Comparison of ENCODE assay signal across 8 cellular contexts in the genomic region with DNA sequence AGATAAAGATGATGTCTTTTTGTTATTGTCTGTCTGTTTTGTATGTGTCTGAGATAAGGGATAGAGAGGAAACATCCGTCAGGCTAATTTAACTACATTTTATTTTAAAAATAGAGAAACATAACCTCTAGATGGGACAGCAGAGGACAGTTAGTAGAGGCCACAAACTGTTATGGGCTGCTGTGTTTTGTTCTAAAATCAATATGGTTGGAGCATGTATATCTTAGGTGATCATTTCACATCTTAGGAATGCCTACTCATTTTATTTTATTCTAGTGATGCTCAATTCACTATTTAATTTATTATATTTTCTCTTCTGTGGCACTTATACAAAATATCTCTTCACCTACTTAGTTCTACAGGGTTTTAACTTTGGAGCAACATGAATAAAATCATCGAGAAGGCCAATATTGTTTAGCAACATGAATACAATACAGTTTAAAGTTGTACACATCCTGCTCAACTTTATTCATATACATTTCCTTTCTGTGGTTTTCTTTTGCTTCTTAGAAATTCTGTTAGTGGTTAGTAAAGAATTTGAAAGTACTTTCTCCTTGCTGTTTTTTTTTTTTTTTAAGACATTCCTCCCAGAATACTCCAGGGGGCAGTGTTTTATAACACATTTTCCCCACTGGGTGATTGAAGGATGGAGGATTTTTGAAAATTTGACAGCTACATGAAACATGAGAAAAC.
DNase-seq lines count a peak whose midpoint lies in the region; ATAC-seq, FAIRE-seq and TF ChIP-seq lines count a peak whose summit lies in the region.

No MANE protein-coding gene starts in this region.

- in situ Hi-C loops in Caki2 (cut with HindIII; ENCODE audit: low pct_unique_long_range_greater_than_20kb, low sequenced_read_pairs) = no loop called here

- no peaks in the 10 kb centered on the region for H3K27me3 Mint-ChIP-seq in activated T-helper 17 cell treated with anti-CD3 and anti-CD28 coated beads, Interleukin-2, amount 50 U/mL, for 72 hours

- no peak overlapping the region for H3K27ac Mint-ChIP-seq in activated T-helper 17 cell treated with anti-CD3 and anti-CD28 coated beads, Interleukin-2, amount 50 U/mL, for 72 hours

- H3K4me3 Mint-ChIP-seq in activated T-helper 17 cell treated with anti-CD3 and anti-CD28 coated beads, Interleukin-2, amount 50 U/mL, for 72 hours = peak overlapping the region; percentile 35

- peak; percentile 67 for TF ChIP-seq RAD21 in Ishikawa (IDR thresholded peaks at IDR 0.05; ENCODE audit: low read depth)

- H3K4me1 Mint-ChIP-seq in activated T-helper 17 cell treated with anti-CD3 and anti-CD28 coated beads, Interleukin-2, amount 50 U/mL, for 72 hours = peaks cover 11% of the 10 kb centered on the region

- H3K36me3 Mint-ChIP-seq in activated T-helper 17 cell treated with anti-CD3 and anti-CD28 coated beads, Interleukin-2, amount 50 U/mL, for 72 hours (ENCODE audit: low read depth) = no peaks in the 10 kb centered on the region

- TF ChIP-seq EP300 in Ishikawa (IDR thresholded peaks at IDR 0.05; ENCODE audit: borderline replicate concordance) = no peak

- DNase-seq in Caki2 (ENCODE audit: low read depth) (peak; percentile 43), activated gamma-delta T cell treated with Interleukin-2 at 50 U/mL for 16 hours (no peak), UCSD-AML1 (lab: John Stamatoyannopoulos, UW; ENCODE audit: unreplicated experiment) (no peak), cortex of kidney (lab: John Stamatoyannopoulos, UW) (no peak)

- ATAC-seq in GM18868 (IDR thresholded peaks at IDR 0.05; ENCODE audit: unreplicated experiment) = peak; percentile 73
- ATAC-seq in activated T-helper 17 cell treated with anti-CD3 and anti-CD28 coated beads, Interleukin-2, amount 50 U/mL, for 72 hours (replicated peaks) = peak; percentile 40

- FAIRE-seq in islet of Langerhans (lab: Jason Lieb, UNC) = peak; percentile 87

- no peaks in the 10 kb centered on the region for H3K9me3 Mint-ChIP-seq in activated T-helper 17 cell treated with anti-CD3 and anti-CD28 coated beads, Interleukin-2, amount 50 U/mL, for 72 hours

TF ChIP-seq in Ishikawa, 13 proteins besides CTCF, POLR2A, EP300 and RAD21:
- TF ChIP-seq TAF1 (IDR thresholded peaks at IDR 0.05; ENCODE audit: low read depth) (no peak), TEAD4 (IDR thresholded peaks at IDR 0.05) (no peak), ZBTB7A (IDR thresholded peaks at IDR 0.05; ENCODE audit: low read depth) (no peak), EGR1 (IDR thresholded peaks at IDR 0.05) (no peak), CREB1 (IDR thresholded peaks at IDR 0.05; ENCODE audit: low read depth) (no peak), CEBPB (IDR thresholded peaks at IDR 0.05) (no peak), NFIC (IDR thresholded peaks at IDR 0.05) (no peak), FOXM1 (IDR thresholded peaks at IDR 0.05; ENCODE audit: borderline replicate concordance, low read depth) (no peak), YY1 (IDR thresholded peaks at IDR 0.05; ENCODE audit: low read depth) (no peak), TCF12 (IDR thresholded peaks at IDR 0.05; ENCODE audit: low read depth) (no peak)
- TF ChIP-seq, protein P1, sequence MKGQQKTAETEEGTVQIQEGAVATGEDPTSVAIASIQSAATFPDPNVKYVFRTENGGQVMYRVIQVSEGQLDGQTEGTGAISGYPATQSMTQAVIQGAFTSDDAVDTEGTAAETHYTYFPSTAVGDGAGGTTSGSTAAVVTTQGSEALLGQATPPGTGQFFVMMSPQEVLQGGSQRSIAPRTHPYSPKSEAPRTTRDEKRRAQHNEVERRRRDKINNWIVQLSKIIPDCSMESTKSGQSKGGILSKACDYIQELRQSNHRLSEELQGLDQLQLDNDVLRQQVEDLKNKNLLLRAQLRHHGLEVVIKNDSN (IDR thresholded peaks at IDR 0.05) = no peak
- TF ChIP-seq, protein P2, sequence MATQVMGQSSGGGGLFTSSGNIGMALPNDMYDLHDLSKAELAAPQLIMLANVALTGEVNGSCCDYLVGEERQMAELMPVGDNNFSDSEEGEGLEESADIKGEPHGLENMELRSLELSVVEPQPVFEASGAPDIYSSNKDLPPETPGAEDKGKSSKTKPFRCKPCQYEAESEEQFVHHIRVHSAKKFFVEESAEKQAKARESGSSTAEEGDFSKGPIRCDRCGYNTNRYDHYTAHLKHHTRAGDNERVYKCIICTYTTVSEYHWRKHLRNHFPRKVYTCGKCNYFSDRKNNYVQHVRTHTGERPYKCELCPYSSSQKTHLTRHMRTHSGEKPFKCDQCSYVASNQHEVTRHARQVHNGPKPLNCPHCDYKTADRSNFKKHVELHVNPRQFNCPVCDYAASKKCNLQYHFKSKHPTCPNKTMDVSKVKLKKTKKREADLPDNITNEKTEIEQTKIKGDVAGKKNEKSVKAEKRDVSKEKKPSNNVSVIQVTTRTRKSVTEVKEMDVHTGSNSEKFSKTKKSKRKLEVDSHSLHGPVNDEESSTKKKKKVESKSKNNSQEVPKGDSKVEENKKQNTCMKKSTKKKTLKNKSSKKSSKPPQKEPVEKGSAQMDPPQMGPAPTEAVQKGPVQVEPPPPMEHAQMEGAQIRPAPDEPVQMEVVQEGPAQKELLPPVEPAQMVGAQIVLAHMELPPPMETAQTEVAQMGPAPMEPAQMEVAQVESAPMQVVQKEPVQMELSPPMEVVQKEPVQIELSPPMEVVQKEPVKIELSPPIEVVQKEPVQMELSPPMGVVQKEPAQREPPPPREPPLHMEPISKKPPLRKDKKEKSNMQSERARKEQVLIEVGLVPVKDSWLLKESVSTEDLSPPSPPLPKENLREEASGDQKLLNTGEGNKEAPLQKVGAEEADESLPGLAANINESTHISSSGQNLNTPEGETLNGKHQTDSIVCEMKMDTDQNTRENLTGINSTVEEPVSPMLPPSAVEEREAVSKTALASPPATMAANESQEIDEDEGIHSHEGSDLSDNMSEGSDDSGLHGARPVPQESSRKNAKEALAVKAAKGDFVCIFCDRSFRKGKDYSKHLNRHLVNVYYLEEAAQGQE (IDR thresholded peaks at IDR 0.05; ENCODE audit: low read depth) = no peak
- TF ChIP-seq, protein P3, sequence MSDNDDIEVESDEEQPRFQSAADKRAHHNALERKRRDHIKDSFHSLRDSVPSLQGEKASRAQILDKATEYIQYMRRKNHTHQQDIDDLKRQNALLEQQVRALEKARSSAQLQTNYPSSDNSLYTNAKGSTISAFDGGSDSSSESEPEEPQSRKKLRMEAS (IDR thresholded peaks at IDR 0.05) = no peak
